ENCODE assay signal across 31 cellular contexts in the genomic region with DNA sequence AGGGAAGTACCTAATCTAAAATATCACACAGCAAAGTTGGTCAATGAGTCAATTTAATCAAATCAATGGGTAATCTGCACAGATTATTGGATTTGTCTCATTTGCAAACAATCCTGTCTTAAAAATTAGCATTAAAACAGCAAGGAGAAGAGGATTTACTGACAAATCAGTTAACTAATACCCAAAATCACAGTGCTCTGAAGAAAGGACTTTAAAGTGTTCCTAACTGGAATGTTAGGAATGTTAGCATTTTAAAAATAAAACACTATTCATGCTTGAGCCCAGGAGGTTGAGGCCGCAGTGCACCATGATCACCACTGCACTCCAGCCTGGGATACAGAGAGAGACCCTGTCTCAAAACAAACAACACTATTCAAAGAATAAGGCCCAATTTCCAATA.
DNase-seq lines count a peak whose midpoint lies in the region; ATAC-seq, FAIRE-seq and TF ChIP-seq lines count a peak whose summit lies in the region.
"Had no signal": no experiment of that assay in that cellular context is flagged by ENCODE, and none has a peak within 500 bp of the region (broad histone marks: within the 10 kb centered on the region; RNA-seq: fewer than 3 reads in every experiment).

No MANE protein-coding gene starts in this region.

- POLR2A ChIA-PET in CD4-positive, alpha-beta T cell (lab: Charles Lee) = no interaction called here

- CTCF ChIA-PET in CD4-positive, alpha-beta T cell (lab: Charles Lee) = no interaction called here

- H4K20me1 ChIP-seq in H9 (ENCODE audit: control insufficient read depth, insufficient read depth, insufficient read length) (no peaks in the 10 kb centered on the region), astrocyte (ENCODE audit: insufficient read depth, low read length) (peaks cover 56% of the 10 kb centered on the region)

- no peak for FAIRE-seq in astrocyte (lab: Jason Lieb, UNC)
- FAIRE-seq: endometrium had no signal

- WGBS in H9 (ENCODE audit: extremely low coverage, insufficient read length, low lambda C conversion rate) = no CpG with 5 or more reads among the region's 1 CpG
- 63% methylated on average over 1 of the region's 1 CpG for WGBS in mesenchymal stem cell

- H3K27ac Mint-ChIP-seq in H9 (peak overlapping the region; percentile 2 to 84 (median 83); a peak in 5 of 7 replicates), astrocyte (ENCODE audit: unreplicated experiment) (peak overlapping the region; percentile 43)
- no peak overlapping the region for H3K27ac Mint-ChIP-seq in activated T-helper 17 cell treated with anti-CD3 and anti-CD28 coated beads, Interleukin-2, amount 50 U/mL, for 72 hours
- H3K27ac Mint-ChIP-seq in CD4-positive, alpha-beta T cell = no peak overlapping the region
- H3K27ac Mint-ChIP-seq: activated CD4-positive, alpha-beta memory T cell treated with anti-CD3 and anti-CD28 coated beads, Interleukin-2, amount 10 ng/mL, durations not matched to agents 7 days and 5 days; activated naive CD8-positive, alpha-beta T cell; CD4-positive, alpha-beta memory T cell; dendritic cell treated with granulocyte-macrophage colony-stimulating factor and Interleukin-4, amounts not matched to agents 40 ng/mL and 50 ng/mL, for 4 days; naive thymus-derived CD4-positive, alpha-beta T cell; T-helper 1 cell treated with Interleukin-12 subunit alpha and Interleukin-12 subunit beta and Interleukin-4 antibody, amounts not matched to agents 30 μg/mL and 1 μg/mL, for 36 hours had no signal

- H3K27me3 ChIP-seq in H9 (ENCODE audit: insufficient read depth, low read length) (no peaks in the 10 kb centered on the region), astrocyte (ENCODE audit: insufficient read depth, low read length) (no peaks in the 10 kb centered on the region), mesenchymal stem cell (ENCODE audit: control insufficient read depth in 1 of 2, insufficient read depth in 1 of 2, low read length in 2 of 2) (no peaks in the 10 kb centered on the region)
- no peaks in the 10 kb centered on the region for H3K27me3 ChIP-seq in CD4-positive, alpha-beta T cell (ENCODE audit: control insufficient read depth, insufficient read depth, low read length)
- H3K27me3 ChIP-seq: esophagus squamous epithelium, upper lobe of right lung had no signal

- H4K91ac ChIP-seq in H9 (ENCODE audit: insufficient read length, low read depth, low read length) (no peak overlapping the region), mesenchymal stem cell (ENCODE audit: low read length) (no peak overlapping the region)

- H3K23me2 ChIP-seq in H9 (ENCODE audit: insufficient read length, low read depth, low read length, poor library complexity, severe bottlenecking) = no peaks in the 10 kb centered on the region

- H3K79me1 ChIP-seq in H9 (ENCODE audit: insufficient read depth, low read depth, low read length, poor library complexity, severe bottlenecking) (peaks cover 9% of the 10 kb centered on the region), mesenchymal stem cell (replicated peaks; ENCODE audit: low read length, poor library complexity, severe bottlenecking) (peaks cover 13% of the 10 kb centered on the region)

- H3K9me3 ChIP-seq in H9 (ENCODE audit: control insufficient read depth, low read depth, low read length) = no peaks in the 10 kb centered on the region
- no peaks in the 10 kb centered on the region for H3K9me3 ChIP-seq in astrocyte (ENCODE audit: insufficient read depth, low read depth, low read length)
- no peaks in the 10 kb centered on the region for H3K9me3 ChIP-seq in mesenchymal stem cell (ENCODE audit: control insufficient read depth, low read length)
- no peaks in the 10 kb centered on the region for H3K9me3 ChIP-seq in CD4-positive, alpha-beta T cell (ENCODE audit: control insufficient read depth, low read length)
- H3K9me3 ChIP-seq: esophagus squamous epithelium, upper lobe of right lung had no signal

- H3K14ac ChIP-seq in H9 (ENCODE audit: insufficient read depth, low read length) (no peak overlapping the region), mesenchymal stem cell (ENCODE audit: low read length in 2 of 2) (no peak overlapping the region)

- H4K5ac ChIP-seq in H9 (ENCODE audit: insufficient read length, low read depth, low read length) = no peak overlapping the region

- H3K9ac ChIP-seq in H9 (ENCODE audit: extremely low read depth, insufficient read length, low read length) (no peak overlapping the region), astrocyte (ENCODE audit: low read length) (no peak overlapping the region), mesenchymal stem cell (ENCODE audit: low read length) (no peak overlapping the region)
- H3K9ac ChIP-seq: KMS-11 had no signal

- H4K8ac ChIP-seq in H9 (replicated peaks; ENCODE audit: insufficient read length, low read depth, low read length) = no peak overlapping the region
- no peak overlapping the region for H4K8ac ChIP-seq in mesenchymal stem cell (ENCODE audit: low read length)

- H2BK12ac ChIP-seq in H9 (ENCODE audit: insufficient read length, low read depth, low read length) = no peak overlapping the region
- no peak overlapping the region for H2BK12ac ChIP-seq in mesenchymal stem cell (ENCODE audit: low read length in 2 of 2)

- H3K4me3 ChIP-seq in astrocyte (ENCODE audit: insufficient read depth, low read depth, low read length) (no peak overlapping the region), mesenchymal stem cell (ENCODE audit: insufficient read depth in 1 of 2, low read depth in 1 of 2, low read length in 2 of 2) (no peak overlapping the region)
- H3K4me3 ChIP-seq: esophagus squamous epithelium, smooth muscle cell, upper lobe of right lung had no signal

- H3K36me3 ChIP-seq in astrocyte (ENCODE audit: insufficient read depth, low read length) (no peaks in the 10 kb centered on the region), mesenchymal stem cell (ENCODE audit: control insufficient read depth in 1 of 2, insufficient read depth in 2 of 2, low read depth in 1 of 2, low read length in 2 of 2) (no peaks in the 10 kb centered on the region)
- H3K36me3 ChIP-seq: esophagus squamous epithelium, upper lobe of right lung had no signal

- no peaks in the 10 kb centered on the region for H3K9me3 Mint-ChIP-seq in H9
- no peaks in the 10 kb centered on the region for H3K9me3 Mint-ChIP-seq in astrocyte (ENCODE audit: unreplicated experiment)
- H3K9me3 Mint-ChIP-seq in activated T-helper 17 cell treated with anti-CD3 and anti-CD28 coated beads, Interleukin-2, amount 50 U/mL, for 72 hours = no peaks in the 10 kb centered on the region
- no peaks in the 10 kb centered on the region for H3K9me3 Mint-ChIP-seq in CD4-positive, alpha-beta T cell
- H3K9me3 Mint-ChIP-seq: activated CD4-positive, alpha-beta memory T cell treated with anti-CD3 and anti-CD28 coated beads, Interleukin-2, amount 10 ng/mL, durations not matched to agents 7 days and 5 days; CD4-positive, alpha-beta memory T cell; dendritic cell treated with granulocyte-macrophage colony-stimulating factor and Interleukin-4, amounts not matched to agents 40 ng/mL and 50 ng/mL, for 4 days; naive thymus-derived CD4-positive, alpha-beta T cell; T-helper 1 cell treated with Interleukin-12 subunit alpha and Interleukin-12 subunit beta and Interleukin-4 antibody, amounts not matched to agents 30 μg/mL and 1 μg/mL, for 36 hours had no signal

- no peak for ATAC-seq in GM21423 (IDR thresholded peaks at IDR 0.05; ENCODE audit: unreplicated experiment)
- ATAC-seq in HG03135 (IDR thresholded peaks at IDR 0.05; ENCODE audit: unreplicated experiment) = no peak
- no peak for ATAC-seq in activated T-helper 17 cell treated with anti-CD3 and anti-CD28 coated beads, Interleukin-2, amount 50 U/mL, for 72 hours (replicated peaks)
- no peak for ATAC-seq in CD4-positive, alpha-beta T cell (ENCODE audit: poor library complexity)
- ATAC-seq: left lobe of liver; naive thymus-derived CD4-positive, alpha-beta T cell; upper lobe of right lung had no signal

- no peak overlapping the region for H2BK20ac ChIP-seq in H9 (ENCODE audit: low read depth, low read length, poor library complexity, severe bottlenecking)

- H2AFZ ChIP-seq in H9 (ENCODE audit: low read length) = no peak overlapping the region
- no peak overlapping the region for H2AFZ ChIP-seq in astrocyte (ENCODE audit: low read depth, low read length)
- no peak overlapping the region for H2AFZ ChIP-seq in mesenchymal stem cell (ENCODE audit: low read depth, low read length)

- H3K4me3 Mint-ChIP-seq in H9 (no peak overlapping the region), astrocyte (ENCODE audit: unreplicated experiment) (no peak overlapping the region)
- H3K4me3 Mint-ChIP-seq in activated T-helper 17 cell treated with anti-CD3 and anti-CD28 coated beads, Interleukin-2, amount 50 U/mL, for 72 hours = no peak overlapping the region
- no peak overlapping the region for H3K4me3 Mint-ChIP-seq in CD4-positive, alpha-beta T cell
- H3K4me3 Mint-ChIP-seq: activated CD4-positive, alpha-beta memory T cell treated with anti-CD3 and anti-CD28 coated beads, Interleukin-2, amount 10 ng/mL, durations not matched to agents 7 days and 5 days; activated naive CD8-positive, alpha-beta T cell; CD4-positive, alpha-beta memory T cell; dendritic cell treated with granulocyte-macrophage colony-stimulating factor and Interleukin-4, amounts not matched to agents 40 ng/mL and 50 ng/mL, for 4 days; naive thymus-derived CD4-positive, alpha-beta T cell; T-helper 1 cell treated with Interleukin-12 subunit alpha and Interleukin-12 subunit beta and Interleukin-4 antibody, amounts not matched to agents 30 μg/mL and 1 μg/mL, for 36 hours had no signal

- H2AK5ac ChIP-seq in H9 (ENCODE audit: insufficient read length, low read length) (no peak overlapping the region), mesenchymal stem cell (ENCODE audit: low read length, severe bottlenecking) (no peak overlapping the region)

- H2BK120ac ChIP-seq in H9 (ENCODE audit: low read depth, low read length, poor library complexity, severe bottlenecking) = no peak overlapping the region
- no peak overlapping the region for H2BK120ac ChIP-seq in mesenchymal stem cell (ENCODE audit: low read depth, low read length)

- no peak for DNase-seq in H9
- DNase-seq in astrocyte (ENCODE audit: low read depth) = no peak
- DNase-seq in mesenchymal stem cell = no peak
- no peak for DNase-seq in CD4-positive, alpha-beta T cell
- DNase-seq: activated CD4-positive, alpha-beta memory T cell treated with anti-CD3 and anti-CD28 coated beads, Interleukin-2, amount 10 ng/mL, durations not matched to agents 7 days and 5 days; activated CD4-positive, CD25-positive, alpha-beta regulatory T cell treated with anti-CD3 and anti-CD28 coated beads, Interleukin-2, amount 50 U/mL, for 72 hours; activated effector memory CD4-positive, alpha-beta T cell treated with Interleukin-2 at 50 U/mL for 16 hours; anterior cingulate cortex; CD4-positive, alpha-beta memory T cell; esophagus squamous epithelium; foreskin melanocyte; H7; MM.1S; naive thymus-derived CD4-positive, alpha-beta T cell; NCI-H2029 treated with DMSO at 0.1 percent for 48 hours; NCI-H2227 treated with DMSO at 0.1 percent for 48 hours; NCI-H69; occipital lobe; stimulated activated CD4-positive, alpha-beta T cell treated with anti-CD3 and anti-CD28 coated beads, Interleukin-2, amount 100 ng/mL, for 24 hours; upper lobe of right lung had no signal

- H3K23ac ChIP-seq in H9 (ENCODE audit: insufficient read length, low read depth, low read length) (no peak overlapping the region), mesenchymal stem cell (ENCODE audit: low read length in 2 of 2) (no peak overlapping the region)

- H3K27me3 Mint-ChIP-seq in H9 (ENCODE audit: low read depth) = no peaks in the 10 kb centered on the region
- no peaks in the 10 kb centered on the region for H3K27me3 Mint-ChIP-seq in astrocyte (ENCODE audit: low read depth, unreplicated experiment)
- no peaks in the 10 kb centered on the region for H3K27me3 Mint-ChIP-seq in activated T-helper 17 cell treated with anti-CD3 and anti-CD28 coated beads, Interleukin-2, amount 50 U/mL, for 72 hours
- H3K27me3 Mint-ChIP-seq in CD4-positive, alpha-beta T cell = no peaks in the 10 kb centered on the region
- H3K27me3 Mint-ChIP-seq: activated CD4-positive, alpha-beta memory T cell treated with anti-CD3 and anti-CD28 coated beads, Interleukin-2, amount 10 ng/mL, durations not matched to agents 7 days and 5 days; activated naive CD8-positive, alpha-beta T cell; CD4-positive, alpha-beta memory T cell; dendritic cell treated with granulocyte-macrophage colony-stimulating factor and Interleukin-4, amounts not matched to agents 40 ng/mL and 50 ng/mL, for 4 days; naive thymus-derived CD4-positive, alpha-beta T cell had no signal

- H3K4me1 ChIP-seq in H9 (ENCODE audit: insufficient read depth, low read length) (peaks cover 2% of the 10 kb centered on the region; the same call in 1 of the 2 replicates), astrocyte (ENCODE audit: insufficient read depth, low read length) (peaks cover 7% of the 10 kb centered on the region), mesenchymal stem cell (ENCODE audit: control insufficient read depth, insufficient read depth, low read depth, low read length) (peaks cover 4% of the 10 kb centered on the region)

- no peak overlapping the region for H3T11ph ChIP-seq in H9 (ENCODE audit: low read length)

- no peak overlapping the region for H3K56ac ChIP-seq in H9 (ENCODE audit: insufficient read length, low read depth, low read length)

- TF ChIP-seq CTCF in H9 (conservative IDR thresholded peaks at IDR 0.05) = 0 out of 3 replicates have a peak, but pooled peaks have one; percentile 20
- TF ChIP-seq CTCF in astrocyte (IDR thresholded peaks at IDR 0.05; ENCODE audit: insufficient read depth, low read depth, low read length) = no peak
- no peak for TF ChIP-seq CTCF in CD4-positive, alpha-beta T cell (IDR thresholded peaks at IDR 0.05)

- no peak overlapping the region for H2BK5ac ChIP-seq in H9 (ENCODE audit: insufficient read length, low read length)
- no peak overlapping the region for H2BK5ac ChIP-seq in mesenchymal stem cell (ENCODE audit: low read depth, low read length, poor library complexity, severe bottlenecking)

- H3K27ac ChIP-seq in H9 (ENCODE audit: insufficient read length, low read depth, low read length) (no peak overlapping the region), astrocyte (ENCODE audit: low read depth, low read length) (no peak overlapping the region), mesenchymal stem cell (ENCODE audit: low read length, poor library complexity, severe bottlenecking) (peak overlapping the region; percentile 41)
- H3K27ac ChIP-seq in CD4-positive, alpha-beta T cell (ENCODE audit: low read depth, low read length) = no peak overlapping the region
- H3K27ac ChIP-seq: esophagus squamous epithelium, KMS-11, RWPE1, upper lobe of right lung had no signal

- intact Hi-C loops in CD4-positive, alpha-beta T cell (cut with DNase I, micrococcal nuclease) = no loop called here

- H3K4me1 Mint-ChIP-seq in H9 (peaks cover 54 to 62% of the 10 kb centered on the region in 2 experiments), astrocyte (ENCODE audit: low read depth, unreplicated experiment) (peaks cover 10% of the 10 kb centered on the region)
- H3K4me1 Mint-ChIP-seq in activated T-helper 17 cell treated with anti-CD3 and anti-CD28 coated beads, Interleukin-2, amount 50 U/mL, for 72 hours = peaks cover 13% of the 10 kb centered on the region
- peaks cover 64% of the 10 kb centered on the region for H3K4me1 Mint-ChIP-seq in CD4-positive, alpha-beta T cell (ENCODE audit: low read depth)
- H3K4me1 Mint-ChIP-seq: activated CD4-positive, alpha-beta memory T cell treated with anti-CD3 and anti-CD28 coated beads, Interleukin-2, amount 10 ng/mL, durations not matched to agents 7 days and 5 days had no signal

- H3K36me3 Mint-ChIP-seq in H9 (ENCODE audit: insufficient read depth in 1 of 3, low read depth in 3 of 3) (no peaks in the 10 kb centered on the region), astrocyte (ENCODE audit: low read depth, unreplicated experiment) (no peaks in the 10 kb centered on the region)
- H3K36me3 Mint-ChIP-seq in activated T-helper 17 cell treated with anti-CD3 and anti-CD28 coated beads, Interleukin-2, amount 50 U/mL, for 72 hours (ENCODE audit: low read depth) = no peaks in the 10 kb centered on the region
- no peaks in the 10 kb centered on the region for H3K36me3 Mint-ChIP-seq in CD4-positive, alpha-beta T cell (ENCODE audit: low read depth)

- no peak overlapping the region for H3K4ac ChIP-seq in H9 (ENCODE audit: low read depth, low read length)
- H3K4ac ChIP-seq in mesenchymal stem cell (ENCODE audit: low read depth in 1 of 2, low read length in 2 of 2) = no peak overlapping the region

- H2BK15ac ChIP-seq in H9 (ENCODE audit: low read depth, low read length) (no peak overlapping the region), mesenchymal stem cell (ENCODE audit: low read depth, poor library complexity, severe bottlenecking) (no peak overlapping the region)

- H3K4me2 ChIP-seq in H9 (ENCODE audit: insufficient read depth, insufficient read length, low read length) = no peak overlapping the region
- peak overlapping the region; percentile 16 for H3K4me2 ChIP-seq in astrocyte (ENCODE audit: low read length)
- no peak overlapping the region for H3K4me2 ChIP-seq in mesenchymal stem cell (ENCODE audit: low read length, poor library complexity, severe bottlenecking)
- H3K4me2 ChIP-seq: KMS-11, smooth muscle cell had no signal

- H3K18ac ChIP-seq in H9 (ENCODE audit: insufficient read length, low read depth, low read length) (no peak overlapping the region), mesenchymal stem cell (ENCODE audit: low read depth in 1 of 2, low read length in 2 of 2) (no peak overlapping the region)

- H3K79me2 ChIP-seq in H9 (ENCODE audit: insufficient read depth, low read length) = peaks cover 14% of the 10 kb centered on the region; the same call in 1 of the 2 replicates
- H3K79me2 ChIP-seq in astrocyte (ENCODE audit: insufficient read depth, low read length) = peaks cover 39% of the 10 kb centered on the region

Comparison
In these comparisons a context has a peak if more than half of its experiments do, and no peak if none do; other contexts are left out.
1. H3K27ac Mint-ChIP-seq: peak in H9 (3 of 3) and astrocyte (single experiment); none in activated T-helper 17 cell treated with anti-CD3 and anti-CD28 coated beads, Interleukin-2, amount 50 U/mL, for 72 hours (single experiment) and CD4-positive, alpha-beta T cell (single experiment).